1 cellular context compared by ENCODE assay signal in the genomic region with DNA sequence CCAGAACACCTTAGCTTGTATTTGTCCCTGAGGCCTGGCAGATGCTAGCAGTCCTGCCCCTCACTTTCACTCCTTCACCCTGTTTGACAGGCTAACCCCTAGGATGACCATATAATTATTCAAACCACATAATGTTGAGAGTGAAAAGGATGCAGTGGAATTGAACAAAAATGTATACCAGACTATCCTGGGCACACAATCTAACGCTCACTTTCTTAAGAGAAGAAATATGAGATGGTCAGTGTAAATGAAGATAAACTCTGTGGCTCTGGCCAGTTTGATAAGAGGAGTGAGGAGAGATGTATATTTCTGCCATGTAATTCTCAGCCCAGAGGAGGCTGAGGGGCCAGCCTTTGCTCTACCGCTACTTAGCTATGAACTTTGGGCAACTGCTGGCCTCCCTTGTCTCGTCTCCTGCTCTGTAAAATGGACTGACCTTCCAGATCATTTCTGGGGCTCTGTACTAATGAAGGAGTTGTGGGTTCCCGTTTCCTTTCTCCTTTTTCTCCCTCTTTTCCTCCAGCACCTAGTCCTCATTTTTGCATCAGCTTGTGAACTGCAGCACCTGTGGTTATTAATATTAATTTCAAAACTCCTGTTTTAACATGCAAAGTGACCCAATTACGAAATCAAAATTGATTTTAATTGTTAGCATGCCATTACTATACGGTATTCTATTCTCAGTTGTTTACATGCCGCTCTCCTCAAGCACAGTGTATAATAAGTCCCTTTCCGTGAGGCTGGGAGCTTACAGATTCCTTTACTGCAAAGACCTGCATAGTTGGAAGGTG.
TF ChIP-seq lines count a peak whose summit lies in the region.

No MANE protein-coding gene starts in this region.

TF ChIP-seq in K562, 482 proteins besides CTCF, POLR2A, EP300 and RAD21 (continued from another document and continues in another):
- no peak for TF ChIP-seq SIN3B (IDR thresholded peaks at IDR 0.05; ENCODE audit: low read depth)
- TF ChIP-seq, protein P1, sequence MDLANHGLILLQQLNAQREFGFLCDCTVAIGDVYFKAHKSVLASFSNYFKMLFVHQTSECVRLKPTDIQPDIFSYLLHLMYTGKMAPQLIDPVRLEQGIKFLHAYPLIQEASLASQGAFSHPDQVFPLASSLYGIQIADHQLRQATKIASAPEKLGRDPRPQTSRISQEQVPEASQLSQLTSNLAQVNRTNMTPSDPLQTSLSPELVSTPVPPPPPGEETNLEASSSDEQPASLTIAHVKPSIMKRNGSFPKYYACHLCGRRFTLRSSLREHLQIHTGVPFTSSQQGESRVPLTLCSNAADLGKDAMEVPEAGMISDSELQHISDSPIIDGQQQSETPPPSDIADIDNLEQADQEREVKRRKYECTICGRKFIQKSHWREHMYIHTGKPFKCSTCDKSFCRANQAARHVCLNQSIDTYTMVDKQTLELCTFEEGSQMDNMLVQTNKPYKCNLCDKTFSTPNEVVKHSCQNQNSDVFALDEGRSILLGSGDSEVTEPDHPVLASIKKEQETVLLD (IDR thresholded peaks at IDR 0.05): 0 out of 2 replicates have a peak, but pooled peaks have one; percentile 39
- TF ChIP-seq CXXC5 (CRISPR knock-in tag; IDR thresholded peaks at IDR 0.05): peak; percentile 29
- TF ChIP-seq HMGN3 (IDR thresholded peaks at IDR 0.05; ENCODE audit: borderline replicate concordance, extremely low read depth, insufficient read length, low read depth, low read length): peak; percentile 41
- TF ChIP-seq, protein P2, sequence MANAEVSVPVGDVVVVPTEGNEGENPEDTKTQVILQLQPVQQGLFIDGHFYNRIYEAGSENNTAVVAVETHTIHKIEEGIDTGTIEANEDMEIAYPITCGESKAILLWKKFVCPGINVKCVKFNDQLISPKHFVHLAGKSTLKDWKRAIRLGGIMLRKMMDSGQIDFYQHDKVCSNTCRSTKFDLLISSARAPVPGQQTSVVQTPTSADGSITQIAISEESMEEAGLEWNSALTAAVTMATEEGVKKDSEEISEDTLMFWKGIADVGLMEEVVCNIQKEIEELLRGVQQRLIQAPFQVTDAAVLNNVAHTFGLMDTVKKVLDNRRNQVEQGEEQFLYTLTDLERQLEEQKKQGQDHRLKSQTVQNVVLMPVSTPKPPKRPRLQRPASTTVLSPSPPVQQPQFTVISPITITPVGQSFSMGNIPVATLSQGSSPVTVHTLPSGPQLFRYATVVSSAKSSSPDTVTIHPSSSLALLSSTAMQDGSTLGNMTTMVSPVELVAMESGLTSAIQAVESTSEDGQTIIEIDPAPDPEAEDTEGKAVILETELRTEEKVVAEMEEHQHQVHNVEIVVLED (CRISPR knock-in tag; IDR thresholded peaks at IDR 0.05): 0 out of 2 replicates have a peak, but pooled peaks have one; percentile 8
- no peak for TF ChIP-seq HINFP (tag; conservative IDR thresholded peaks at IDR 0.05; ENCODE audit: low read depth)
- peak; percentile 61; the same call in 1 of the 2 replicates for TF ChIP-seq FOXM1 (IDR thresholded peaks at IDR 0.05; ENCODE audit: low read depth)
- TF ChIP-seq FOXM1 (CRISPR knock-in tag; IDR thresholded peaks at IDR 0.05; ENCODE audit: low read depth): no peak
- no peak; the same call in 1 of the 2 replicates for TF ChIP-seq SMARCA5 (IDR thresholded peaks at IDR 0.05)
- no peak for TF ChIP-seq SETDB1 (IDR thresholded peaks at IDR 0.05; ENCODE audit: low read length)
- TF ChIP-seq ETS2 (tag; IDR thresholded peaks at IDR 0.05; ENCODE audit: borderline replicate concordance, poor library complexity, severe bottlenecking): no peak
- TF ChIP-seq ZC3H11A (IDR thresholded peaks at IDR 0.05; ENCODE audit: low read depth, low read length): no peak
- TF ChIP-seq SMARCB1 (IDR thresholded peaks at IDR 0.05; ENCODE audit: insufficient read length, low read depth): peak; percentile 83
- TF ChIP-seq NFE2L1 (tag; IDR thresholded peaks at IDR 0.05; ENCODE audit: borderline replicate concordance, low read depth): no peak
- TF ChIP-seq ARID3A (IDR thresholded peaks at IDR 0.05; ENCODE audit: borderline replicate concordance, low read depth, low read length): peak; percentile 86
- TF ChIP-seq, protein P3, sequence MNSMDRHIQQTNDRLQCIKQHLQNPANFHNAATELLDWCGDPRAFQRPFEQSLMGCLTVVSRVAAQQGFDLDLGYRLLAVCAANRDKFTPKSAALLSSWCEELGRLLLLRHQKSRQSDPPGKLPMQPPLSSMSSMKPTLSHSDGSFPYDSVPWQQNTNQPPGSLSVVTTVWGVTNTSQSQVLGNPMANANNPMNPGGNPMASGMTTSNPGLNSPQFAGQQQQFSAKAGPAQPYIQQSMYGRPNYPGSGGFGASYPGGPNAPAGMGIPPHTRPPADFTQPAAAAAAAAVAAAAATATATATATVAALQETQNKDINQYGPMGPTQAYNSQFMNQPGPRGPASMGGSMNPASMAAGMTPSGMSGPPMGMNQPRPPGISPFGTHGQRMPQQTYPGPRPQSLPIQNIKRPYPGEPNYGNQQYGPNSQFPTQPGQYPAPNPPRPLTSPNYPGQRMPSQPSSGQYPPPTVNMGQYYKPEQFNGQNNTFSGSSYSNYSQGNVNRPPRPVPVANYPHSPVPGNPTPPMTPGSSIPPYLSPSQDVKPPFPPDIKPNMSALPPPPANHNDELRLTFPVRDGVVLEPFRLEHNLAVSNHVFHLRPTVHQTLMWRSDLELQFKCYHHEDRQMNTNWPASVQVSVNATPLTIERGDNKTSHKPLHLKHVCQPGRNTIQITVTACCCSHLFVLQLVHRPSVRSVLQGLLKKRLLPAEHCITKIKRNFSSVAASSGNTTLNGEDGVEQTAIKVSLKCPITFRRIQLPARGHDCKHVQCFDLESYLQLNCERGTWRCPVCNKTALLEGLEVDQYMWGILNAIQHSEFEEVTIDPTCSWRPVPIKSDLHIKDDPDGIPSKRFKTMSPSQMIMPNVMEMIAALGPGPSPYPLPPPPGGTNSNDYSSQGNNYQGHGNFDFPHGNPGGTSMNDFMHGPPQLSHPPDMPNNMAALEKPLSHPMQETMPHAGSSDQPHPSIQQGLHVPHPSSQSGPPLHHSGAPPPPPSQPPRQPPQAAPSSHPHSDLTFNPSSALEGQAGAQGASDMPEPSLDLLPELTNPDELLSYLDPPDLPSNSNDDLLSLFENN (IDR thresholded peaks at IDR 0.05; ENCODE audit: low read depth in 2 of 2, low read length in 2 of 2): peak in 1 of 2 experiments; percentile 81; a peak in 2 of 4 replicates
- TF ChIP-seq RB1 (IDR thresholded peaks at IDR 0.05; ENCODE audit: low read depth): no peak
- TF ChIP-seq STAG1 (CRISPR knock-in tag; IDR thresholded peaks at IDR 0.05; ENCODE audit: borderline replicate concordance): no peak
- no peak for TF ChIP-seq FOXA3 (CRISPR knock-in tag; conservative IDR thresholded peaks at IDR 0.05 in 1 of 2, IDR thresholded peaks at IDR 0.05 in 1 of 2)
- TF ChIP-seq GABPB1 (CRISPR knock-in tag; IDR thresholded peaks at IDR 0.05): peak; percentile 36; the same call in 1 of the 2 replicates
- no peak for TF ChIP-seq HNRNPK (IDR thresholded peaks at IDR 0.05; ENCODE audit: low read depth, low read length, poor library complexity, severe bottlenecking)
- peak in 1 of 2 experiments; percentile 81; a peak in 2 of 4 replicates for TF ChIP-seq TBL1XR1 (IDR thresholded peaks at IDR 0.05; ENCODE audit: low read length in 2 of 2)
- TF ChIP-seq ZNF121 (CRISPR knock-in tag; conservative IDR thresholded peaks at IDR 0.05): no peak
- no peak for TF ChIP-seq SP2 (IDR thresholded peaks at IDR 0.05; ENCODE audit: extremely low read depth, low read depth, low read length, poor library complexity, severe bottlenecking)
- TF ChIP-seq RBFOX2 (IDR thresholded peaks at IDR 0.05; ENCODE audit: low read depth, low read length): no peak
- no peak; the same call in 1 of the 2 replicates for TF ChIP-seq ZNF740 (CRISPR knock-in tag; IDR thresholded peaks at IDR 0.05)
- no peak for TF ChIP-seq ZNF740 (tag; IDR thresholded peaks at IDR 0.05)
- peak; percentile 27; the same call in 1 of the 2 replicates for TF ChIP-seq PKNOX1 (IDR thresholded peaks at IDR 0.05)
- TF ChIP-seq ZNF311 (CRISPR knock-in tag; IDR thresholded peaks at IDR 0.05): no peak
- TF ChIP-seq, protein P4, sequence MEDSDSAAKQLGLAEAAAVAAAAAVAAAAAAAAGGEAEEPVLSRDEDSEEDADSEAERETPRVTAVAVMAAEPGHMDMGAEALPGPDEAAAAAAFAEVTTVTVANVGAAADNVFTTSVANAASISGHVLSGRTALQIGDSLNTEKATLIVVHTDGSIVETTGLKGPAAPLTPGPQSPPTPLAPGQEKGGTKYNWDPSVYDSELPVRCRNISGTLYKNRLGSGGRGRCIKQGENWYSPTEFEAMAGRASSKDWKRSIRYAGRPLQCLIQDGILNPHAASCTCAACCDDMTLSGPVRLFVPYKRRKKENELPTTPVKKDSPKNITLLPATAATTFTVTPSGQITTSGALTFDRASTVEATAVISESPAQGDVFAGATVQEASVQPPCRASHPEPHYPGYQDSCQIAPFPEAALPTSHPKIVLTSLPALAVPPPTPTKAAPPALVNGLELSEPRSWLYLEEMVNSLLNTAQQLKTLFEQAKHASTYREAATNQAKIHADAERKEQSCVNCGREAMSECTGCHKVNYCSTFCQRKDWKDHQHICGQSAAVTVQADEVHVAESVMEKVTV (CRISPR knock-in tag; IDR thresholded peaks at IDR 0.05): peak; percentile 17; the same call in 1 of the 2 replicates
- no peak for TF ChIP-seq MYBL2 (IDR thresholded peaks at IDR 0.05; ENCODE audit: low read depth)
- no peak for TF ChIP-seq MYBL2 (CRISPR knock-in tag; IDR thresholded peaks at IDR 0.05; ENCODE audit: borderline replicate concordance)
- TF ChIP-seq GABPB2 (CRISPR knock-in tag; conservative IDR thresholded peaks at IDR 0.05): no peak
- peak; percentile 69 for TF ChIP-seq RBBP5 (IDR thresholded peaks at IDR 0.05; ENCODE audit: borderline replicate concordance, insufficient read depth, low read length, poor library complexity, severe bottlenecking)
- TF ChIP-seq STAT5A (IDR thresholded peaks at IDR 0.05; ENCODE audit: borderline replicate concordance, low read length): peak; percentile 70
- TF ChIP-seq, protein P5, sequence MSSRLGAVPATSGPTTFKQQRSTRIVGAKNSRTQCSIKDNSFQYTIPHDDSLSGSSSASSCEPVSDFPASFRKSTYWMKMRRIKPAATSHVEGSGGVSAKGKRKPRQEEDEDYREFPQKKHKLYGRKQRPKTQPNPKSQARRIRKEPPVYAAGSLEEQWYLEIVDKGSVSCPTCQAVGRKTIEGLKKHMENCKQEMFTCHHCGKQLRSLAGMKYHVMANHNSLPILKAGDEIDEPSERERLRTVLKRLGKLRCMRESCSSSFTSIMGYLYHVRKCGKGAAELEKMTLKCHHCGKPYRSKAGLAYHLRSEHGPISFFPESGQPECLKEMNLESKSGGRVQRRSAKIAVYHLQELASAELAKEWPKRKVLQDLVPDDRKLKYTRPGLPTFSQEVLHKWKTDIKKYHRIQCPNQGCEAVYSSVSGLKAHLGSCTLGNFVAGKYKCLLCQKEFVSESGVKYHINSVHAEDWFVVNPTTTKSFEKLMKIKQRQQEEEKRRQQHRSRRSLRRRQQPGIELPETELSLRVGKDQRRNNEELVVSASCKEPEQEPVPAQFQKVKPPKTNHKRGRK (tag; IDR thresholded peaks at IDR 0.05): no peak
- peak; percentile 70 for TF ChIP-seq SMARCE1 (IDR thresholded peaks at IDR 0.05)
- TF ChIP-seq NONO (IDR thresholded peaks at IDR 0.05; ENCODE audit: low read depth in 2 of 2, low read length in 1 of 2): 0 out of 4 replicates have a peak, but pooled peaks of 1 of the 2 experiments have one; percentile 42
- 0 out of 2 replicates have a peak, but pooled peaks have one; percentile 20 for TF ChIP-seq CTBP1 (IDR thresholded peaks at IDR 0.05; ENCODE audit: borderline replicate concordance)
- no peak for TF ChIP-seq MITF (IDR thresholded peaks at IDR 0.05)
- no peak for TF ChIP-seq ARID2 (IDR thresholded peaks at IDR 0.05)
- TF ChIP-seq ZNF384 (IDR thresholded peaks at IDR 0.05; ENCODE audit: low read depth, low read length): no peak
